In the genomic region with DNA sequence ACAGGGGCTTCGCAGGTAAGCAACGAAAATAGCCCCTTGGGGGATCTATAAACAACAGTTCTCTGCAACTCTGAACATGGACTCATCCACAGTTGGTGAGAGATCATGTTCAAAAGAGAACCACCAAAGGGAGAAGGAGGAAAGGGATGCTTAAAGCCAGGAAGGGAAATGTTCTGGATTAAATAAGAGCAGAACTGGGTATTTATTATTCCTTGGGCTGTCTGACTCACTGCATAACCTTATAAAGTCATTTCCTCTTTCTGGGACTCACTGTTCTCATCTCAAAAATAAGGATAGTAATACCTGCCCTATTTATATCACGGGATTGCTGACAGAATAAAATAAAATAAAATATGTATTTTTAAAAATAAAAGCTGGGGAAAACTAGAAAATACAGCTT, we compare ENCODE assay signal across 14 cellular contexts. TPM values are rescaled to one million over a fixed set of nuclear protein-coding genes. Genes with fewer than 3 reads are reported as not detected.
DNase-seq lines count a peak whose midpoint lies in the region; ATAC-seq, FAIRE-seq and TF ChIP-seq lines count a peak whose summit lies in the region.
"Had no signal": no experiment of that assay in that cellular context is flagged by ENCODE, and none has a peak within 500 bp of the region (broad histone marks: within the 10 kb centered on the region; RNA-seq: fewer than 3 reads in every experiment).

No MANE protein-coding gene starts in this region.

- H3K36me3 ChIP-seq in ascending aorta (no peaks in the 10 kb centered on the region), left ventricle myocardium inferior (no peaks in the 10 kb centered on the region), stomach (peaks cover 0 to 2% (median 0%) of the 10 kb centered on the region in 4 donors)

- no peaks in the 10 kb centered on the region for H3K4me1 Mint-ChIP-seq in activated CD8-positive, alpha-beta T cell treated with anti-CD3 and anti-CD28 coated beads for 36 hours (ENCODE audit: low read depth)

- peak overlapping the region; percentile 60 to 75 for H3K27ac ChIP-seq in ascending aorta
- peak overlapping the region; percentile 75 for H3K27ac ChIP-seq in left ventricle myocardium inferior (replicated peaks)
- peak overlapping the region; percentile 45 to 82 (median 75) for H3K27ac ChIP-seq in stomach
- H3K27ac ChIP-seq: psoas muscle had no signal

- H3K4me3 Mint-ChIP-seq in activated CD8-positive, alpha-beta T cell treated with anti-CD3 and anti-CD28 coated beads for 36 hours: no peak overlapping the region
- H3K4me3 Mint-ChIP-seq: activated T-cell treated with anti-CD3 and anti-CD28 coated beads, Interleukin-2, amount 50 U/mL, for 4 hours; T-helper 1 cell treated with Interleukin-12 subunit alpha and Interleukin-12 subunit beta and Interleukin-4 antibody, amounts not matched to agents 30 μg/mL and 1 μg/mL, for 36 hours had no signal

- H3K27me3 ChIP-seq in ascending aorta (no peaks in the 10 kb centered on the region), left ventricle myocardium inferior (ENCODE audit: low read depth) (no peaks in the 10 kb centered on the region), stomach (no peaks in the 10 kb centered on the region)

- CTCF ChIA-PET in activated CD8-positive, alpha-beta T cell treated with anti-CD3 and anti-CD28 coated beads for 36 hours (lab: Charles Lee): no interaction called here

- DNase-seq in Kasumi-1 (lab: John Stamatoyannopoulos, UW) (peak; percentile 8 to 44), ascending aorta (ENCODE audit: low spot score in 2 of 2) (no peak), left ventricle myocardium inferior (no peak), stomach (no peak), GM19240 (ENCODE audit: insufficient read length, low spot score) (no peak), GF-D8 (lab: John Stamatoyannopoulos, UW) (no peak), GM19239 (ENCODE audit: insufficient read length, low spot score) (no peak)
- no peak for DNase-seq in activated CD8-positive, alpha-beta T cell treated with anti-CD3 and anti-CD28 coated beads for 36 hours
- DNase-seq: activated T-cell treated with anti-CD3 and anti-CD28 coated beads, Interleukin-2, amount 50 U/mL, for 4 hours; cortex of kidney; DND-41; kidney; psoas muscle had no signal

- H3K27ac Mint-ChIP-seq in activated CD8-positive, alpha-beta T cell treated with anti-CD3 and anti-CD28 coated beads for 36 hours: no peak overlapping the region
- H3K27ac Mint-ChIP-seq: T-helper 1 cell treated with Interleukin-12 subunit alpha and Interleukin-12 subunit beta and Interleukin-4 antibody, amounts not matched to agents 30 μg/mL and 1 μg/mL, for 36 hours had no signal

- H3K9me3 ChIP-seq in ascending aorta (no peaks in the 10 kb centered on the region), left ventricle myocardium inferior (replicated peaks) (no peaks in the 10 kb centered on the region), stomach (no peaks in the 10 kb centered on the region)
- H3K9me3 ChIP-seq: psoas muscle had no signal

- intact Hi-C loops in ascending aorta (cut with DNase I): loop anchor here (1.0 kb wide), 1 partner anchor 11 kb away; a partner anchor contains a TSS
- intact Hi-C loops in left ventricle myocardium inferior (cut with micrococcal nuclease): loop anchor here (10.0 kb wide), 1 partner anchor 207 kb away; no protein-coding TSS in a partner anchor
- intact Hi-C loops in stomach (cut with DNase I; ENCODE audit: low total_unique reads): no loop called here
- intact Hi-C loops in activated CD8-positive, alpha-beta T cell treated with anti-CD3 and anti-CD28 coated beads for 36 hours (cut with micrococcal nuclease): no loop called here

- TF ChIP-seq CTCF in ascending aorta (IDR thresholded peaks at IDR 0.05): no peak
- TF ChIP-seq CTCF in left ventricle myocardium inferior (IDR thresholded peaks at IDR 0.05; ENCODE audit: borderline replicate concordance): no peak
- no peak for TF ChIP-seq CTCF in stomach (IDR thresholded peaks at IDR 0.05)
- TF ChIP-seq CTCF in activated CD8-positive, alpha-beta T cell treated with anti-CD3 and anti-CD28 coated beads for 36 hours (IDR thresholded peaks at IDR 0.05): no peak

- no peak for ATAC-seq in activated CD8-positive, alpha-beta T cell treated with anti-CD3 and anti-CD28 coated beads for 36 hours
- ATAC-seq: activated T-cell treated with anti-CD3 and anti-CD28 coated beads, Interleukin-2, amount 50 U/mL, for 4 hours; psoas muscle had no signal

- no peak for TF ChIP-seq POLR2A in stomach (IDR thresholded peaks at IDR 0.05)

- H3K4me3 ChIP-seq in ascending aorta (peak overlapping the region in 1 of 2 donors; percentile 30), left ventricle myocardium inferior (peak overlapping the region; percentile 25), stomach (no peak overlapping the region)
- H3K4me3 ChIP-seq: psoas muscle had no signal

- no peak for TF ChIP-seq EP300 in stomach (IDR thresholded peaks at IDR 0.05)

- peaks cover 0 to 16% of the 10 kb centered on the region in 2 donors for H3K4me1 ChIP-seq in ascending aorta
- H3K4me1 ChIP-seq in left ventricle myocardium inferior: peaks cover 43% of the 10 kb centered on the region
- peaks cover 0 to 12% (median 9%) of the 10 kb centered on the region in 4 donors for H3K4me1 ChIP-seq in stomach

- no peak for FAIRE-seq in GM19239 (lab: Jason Lieb, UNC)
- FAIRE-seq: kidney had no signal

- POLR2A ChIA-PET in activated CD8-positive, alpha-beta T cell treated with anti-CD3 and anti-CD28 coated beads for 36 hours (lab: Charles Lee): no interaction called here

- 56 to 68% (median 61%) methylated on average over 3 of the region's 3 CpGs for WGBS in stomach, 5 donors

- no peaks in the 10 kb centered on the region for H3K36me3 Mint-ChIP-seq in activated CD8-positive, alpha-beta T cell treated with anti-CD3 and anti-CD28 coated beads for 36 hours (ENCODE audit: low read depth)

- H3K27me3 Mint-ChIP-seq in activated CD8-positive, alpha-beta T cell treated with anti-CD3 and anti-CD28 coated beads for 36 hours: no peaks in the 10 kb centered on the region

- H3K9me3 Mint-ChIP-seq in activated CD8-positive, alpha-beta T cell treated with anti-CD3 and anti-CD28 coated beads for 36 hours: no peaks in the 10 kb centered on the region
- H3K9me3 Mint-ChIP-seq: activated T-cell treated with anti-CD3 and anti-CD28 coated beads, Interleukin-2, amount 50 U/mL, for 4 hours; T-helper 1 cell treated with Interleukin-12 subunit alpha and Interleukin-12 subunit beta and Interleukin-4 antibody, amounts not matched to agents 30 μg/mL and 1 μg/mL, for 36 hours had no signal

RNA-seq across cellular contexts. Expression of a gene that starts 11.2 kb away (rescaled TPM):
- total RNA-seq in ascending aorta (22.6 TPM), left ventricle myocardium inferior (35.7 TPM), stomach (10 to 100 TPM in 1 of 5 donors, 1 to 10 TPM in 3, not detected in 1; 2.6 to 11.9 (median 4.3) TPM)
- polyA plus RNA-seq in stomach: 1 to 10 TPM; 1.1 to 2.2 (median 1.3) TPM
- total RNA-seq in activated CD8-positive, alpha-beta T cell treated with anti-CD3 and anti-CD28 coated beads for 36 hours: 1 to 10 TPM; 6.1 TPM

RNA-seq across cellular contexts. Expression of a gene that starts 31.7 kb away (rescaled TPM):
- total RNA-seq in ascending aorta (not detected), left ventricle myocardium inferior (10.3 TPM), stomach (10 to 100 TPM in 3 of 5 donors, 1 to 10 TPM in 1, under 1 TPM in 1; 0.45 to 16.8 (median 12.3) TPM)
- polyA plus RNA-seq in stomach: 1 to 10 TPM; 2.0 to 5.2 (median 4.7) TPM
- total RNA-seq in activated CD8-positive, alpha-beta T cell treated with anti-CD3 and anti-CD28 coated beads for 36 hours: 1 to 10 TPM; 9.5 TPM

Comparison
In these comparisons a context has a peak if more than half of its experiments do, and no peak if none do; other contexts are left out.
1. DNase-seq: peak in Kasumi-1 (2 of 2); none in ascending aorta (0 of 2), left ventricle myocardium inferior (single experiment), stomach (single experiment), GM19240 (single experiment), GF-D8 (single experiment), activated CD8-positive, alpha-beta T cell treated with anti-CD3 and anti-CD28 coated beads for 36 hours (single experiment) and GM19239 (single experiment).
2. intact Hi-C loops: an anchor here in ascending aorta (1.0 kb wide) and left ventricle myocardium inferior (10.0 kb wide); none called in stomach and activated CD8-positive, alpha-beta T cell treated with anti-CD3 and anti-CD28 coated beads for 36 hours.
3. Peak in every context shown above with its lines, with median percentiles within 50 percentile points of each other: H3K27ac ChIP-seq.